ENCODE assay signal across 1 cellular context in the genomic region with DNA sequence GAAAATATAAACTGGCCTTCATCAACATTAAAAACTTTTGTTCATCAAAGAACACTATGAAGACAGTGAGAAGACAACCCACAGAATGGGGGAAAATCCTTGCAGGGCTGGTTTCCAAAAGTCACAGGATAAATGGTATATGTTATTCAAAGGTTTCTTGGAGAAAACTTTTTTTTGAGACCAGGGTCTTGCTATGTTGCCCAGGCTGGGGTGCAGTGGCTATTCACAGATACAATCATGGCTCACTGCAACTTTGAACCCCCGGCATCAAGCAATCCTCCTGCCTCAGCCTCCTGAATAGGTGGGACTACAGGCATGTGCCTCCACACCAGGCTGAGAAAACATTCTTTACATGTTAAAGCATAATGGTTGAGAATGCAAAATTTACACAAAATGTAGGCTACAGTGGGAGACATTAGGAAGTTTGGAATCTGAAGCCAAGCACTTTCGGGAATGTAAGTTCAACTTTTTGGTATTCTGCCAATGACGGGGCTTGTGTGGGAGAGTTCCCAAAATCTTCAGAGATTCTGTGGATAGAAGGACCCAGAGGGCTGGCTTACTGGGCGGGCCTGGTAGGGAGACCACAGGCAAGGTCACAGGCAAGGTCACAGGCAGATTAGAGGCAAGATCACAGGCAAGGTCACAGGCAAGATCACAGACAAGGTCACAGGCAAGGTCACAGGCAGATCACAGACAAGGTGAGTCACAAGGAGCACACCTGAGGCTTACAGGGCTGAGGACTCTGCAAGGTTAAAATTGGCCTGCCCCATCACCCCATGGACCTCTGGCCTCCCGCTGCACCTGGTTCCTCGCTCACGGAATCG.
A peak's percentile ranks its signal among the peaks of the same experiment; 100 is the strongest.
TF ChIP-seq lines count a peak whose summit lies in the region.

No MANE protein-coding gene starts in this region.

TF ChIP-seq in HCT116, 20 proteins besides CTCF, POLR2A, EP300 and RAD21:
- TF ChIP-seq TCF7L2 (IDR thresholded peaks at IDR 0.05; ENCODE audit: borderline replicate concordance, extremely low read depth, insufficient read depth, insufficient read length) (peak; percentile 91), ZFX (IDR thresholded peaks at IDR 0.05) (no peak)
